In genomic region chr2:207505180-207505579, GRCh38 we compare ENCODE assay signal across 9 cellular contexts. TPM values are rescaled to one million over a fixed set of nuclear protein-coding genes. Genes with fewer than 3 reads are reported as not detected.
DNase-seq lines count a peak whose midpoint lies in the region; ATAC-seq, FAIRE-seq and TF ChIP-seq lines count a peak whose summit lies in the region.
"Had no signal": no experiment of that assay in that cellular context is flagged by ENCODE, and none has a peak within 500 bp of the region (broad histone marks: within the 10 kb centered on the region; RNA-seq: fewer than 3 reads in every experiment).

No MANE protein-coding gene starts in this region.

- peaks cover 21% of the 10 kb centered on the region for H3K4me1 ChIP-seq in A549

- CTCF ChIA-PET in A549 (lab: Yijun Ruan, JAX) = interaction anchor here (0.9 kb wide), 1 partner anchor 25 kb away, joined by 3 read pairs; the partner anchor contains the start of gene CREB1

- H3K4me1 Mint-ChIP-seq in activated T-helper 17 cell treated with anti-CD3 and anti-CD28 coated beads, Interleukin-2, amount 50 U/mL, for 72 hours = peaks cover 35% of the 10 kb centered on the region

- DNase-seq in A549 (ENCODE audit: low read depth in 1 of 2, low spot score in 1 of 2) (no peak), iris pigment epithelial cell (ENCODE audit: low read depth) (peak; percentile 54), D341Med (ENCODE audit: low spot score) (no peak), NCI-H2227 (lab: John Stamatoyannopoulos, UW; ENCODE audit: unreplicated experiment) (no peak), NCI-H2196 treated with DMSO at 0.1 percent for 48 hours (lab: John Stamatoyannopoulos, UW; ENCODE audit: unreplicated experiment) (no peak)
- DNase-seq: NCI-H524 had no signal

- no peaks in the 10 kb centered on the region for H3K27me3 Mint-ChIP-seq in activated T-helper 17 cell treated with anti-CD3 and anti-CD28 coated beads, Interleukin-2, amount 50 U/mL, for 72 hours

- peak overlapping the region; percentile 72 for H3K4me3 Mint-ChIP-seq in activated T-helper 17 cell treated with anti-CD3 and anti-CD28 coated beads, Interleukin-2, amount 50 U/mL, for 72 hours

- no peak for TF ChIP-seq CTCF in A549 (IDR thresholded peaks at IDR 0.05)

- H3K4me3 ChIP-seq in A549 = no peak overlapping the region

- no peak for TF ChIP-seq EP300 in A549 (IDR thresholded peaks at IDR 0.05)

- TF ChIP-seq POLR2A in A549 (IDR thresholded peaks at IDR 0.05; ENCODE audit: low read length) = no peak

- H3K9me3 ChIP-seq in A549 = no peaks in the 10 kb centered on the region; the same call in 2 of the 3 replicates

- no peak for FAIRE-seq in A549 (lab: Jason Lieb, UNC)

- ATAC-seq in A549 = peak in 1 of 2 experiments; percentile 19; a peak in 1 of 6 replicates
- peak; percentile 36 for ATAC-seq in GM21576 (IDR thresholded peaks at IDR 0.05; ENCODE audit: unreplicated experiment)
- peak; percentile 26 for ATAC-seq in activated T-helper 17 cell treated with anti-CD3 and anti-CD28 coated beads, Interleukin-2, amount 50 U/mL, for 72 hours (replicated peaks)
- ATAC-seq in GM18858 (IDR thresholded peaks at IDR 0.05; ENCODE audit: unreplicated experiment) = no peak

- peak overlapping the region; percentile 16 for H3K27ac Mint-ChIP-seq in activated T-helper 17 cell treated with anti-CD3 and anti-CD28 coated beads, Interleukin-2, amount 50 U/mL, for 72 hours

- no peaks in the 10 kb centered on the region for H3K36me3 Mint-ChIP-seq in activated T-helper 17 cell treated with anti-CD3 and anti-CD28 coated beads, Interleukin-2, amount 50 U/mL, for 72 hours (ENCODE audit: low read depth)

- POLR2A ChIA-PET in A549 (lab: Yijun Ruan, JAX) = interaction anchor here (1.4 kb wide), 1 partner anchor 25 kb away, joined by 4 read pairs; the partner anchor contains the start of gene CREB1

- H3K27ac ChIP-seq in A549 = peak overlapping the region; percentile 13 to 69; a peak in 4 of 6 replicates

- TF ChIP-seq RAD21 in A549 (conservative IDR thresholded peaks at IDR 0.05 in 1 of 2, IDR thresholded peaks at IDR 0.05 in 1 of 2) = no peak

- 56% methylated on average over 3 of the region's 3 CpGs for WGBS in A549 (ENCODE audit: missing lambda C conversion rate)

- H3K9me3 Mint-ChIP-seq in activated T-helper 17 cell treated with anti-CD3 and anti-CD28 coated beads, Interleukin-2, amount 50 U/mL, for 72 hours = no peaks in the 10 kb centered on the region

- H3K4me2 ChIP-seq in A549 = peak overlapping the region; percentile 45

TF ChIP-seq in A549, 52 proteins besides CTCF, POLR2A, EP300 and RAD21:
- TF ChIP-seq TFCP2L1 (CRISPR knock-in tag; IDR thresholded peaks at IDR 0.05) (no peak), ZNF302 (CRISPR knock-in tag; IDR thresholded peaks at IDR 0.05) (no peak), HMGXB4 (CRISPR knock-in tag; IDR thresholded peaks at IDR 0.05; ENCODE audit: borderline replicate concordance) (no peak), MYC (IDR thresholded peaks at IDR 0.05; ENCODE audit: borderline replicate concordance, low read length) (no peak), BHLHE40 (IDR thresholded peaks at IDR 0.05; ENCODE audit: low read depth, low read length) (no peak), CBX8 (IDR thresholded peaks at IDR 0.05) (no peak), FOXS1 (CRISPR knock-in tag; IDR thresholded peaks at IDR 0.05) (no peak), FOSL2 (IDR thresholded peaks at IDR 0.05) (no peak), FOSL2 (CRISPR knock-in tag; IDR thresholded peaks at IDR 0.05) (no peak), KDM1A (IDR thresholded peaks at IDR 0.05; ENCODE audit: low read depth) (no peak)

RNA-seq across cellular contexts. Expression of gene CREB1, which starts 24.6 kb away (rescaled TPM):
- polyA plus RNA-seq in A549 (2011; rRNA removed) = 42.4 and 42.5 TPM in 2 replicates
- 16.1 and 22.3 TPM in 2 replicates for polyA plus RNA-seq in A549 (2012; cell fraction: cytosol; rRNA removed)
- 8.7 and 10.5 TPM in 2 replicates for polyA plus RNA-seq in A549 (2012; cell fraction: nucleus; rRNA removed)
- polyA plus RNA-seq in A549 (2017; fragmentation: RNase III; extraction: RNeasy Plus Mini Kit Qiagen cat#74134 plus additional on column Dnase treatment) = 14.3 to 14.7 TPM (median 14.6 TPM) in 3 replicates
- 128 and 198 TPM in 2 replicates for polyA minus RNA-seq in A549 (2011; rRNA and poly(A)+ RNA removed)
- total RNA-seq in activated T-helper 17 cell treated with anti-CD3 and anti-CD28 coated beads, Interleukin-2, amount 50 U/mL, for 72 hours = 10 to 100 TPM; 84.2 to 97.5 TPM
